16 cellular contexts compared by ENCODE assay signal in the genomic region with DNA sequence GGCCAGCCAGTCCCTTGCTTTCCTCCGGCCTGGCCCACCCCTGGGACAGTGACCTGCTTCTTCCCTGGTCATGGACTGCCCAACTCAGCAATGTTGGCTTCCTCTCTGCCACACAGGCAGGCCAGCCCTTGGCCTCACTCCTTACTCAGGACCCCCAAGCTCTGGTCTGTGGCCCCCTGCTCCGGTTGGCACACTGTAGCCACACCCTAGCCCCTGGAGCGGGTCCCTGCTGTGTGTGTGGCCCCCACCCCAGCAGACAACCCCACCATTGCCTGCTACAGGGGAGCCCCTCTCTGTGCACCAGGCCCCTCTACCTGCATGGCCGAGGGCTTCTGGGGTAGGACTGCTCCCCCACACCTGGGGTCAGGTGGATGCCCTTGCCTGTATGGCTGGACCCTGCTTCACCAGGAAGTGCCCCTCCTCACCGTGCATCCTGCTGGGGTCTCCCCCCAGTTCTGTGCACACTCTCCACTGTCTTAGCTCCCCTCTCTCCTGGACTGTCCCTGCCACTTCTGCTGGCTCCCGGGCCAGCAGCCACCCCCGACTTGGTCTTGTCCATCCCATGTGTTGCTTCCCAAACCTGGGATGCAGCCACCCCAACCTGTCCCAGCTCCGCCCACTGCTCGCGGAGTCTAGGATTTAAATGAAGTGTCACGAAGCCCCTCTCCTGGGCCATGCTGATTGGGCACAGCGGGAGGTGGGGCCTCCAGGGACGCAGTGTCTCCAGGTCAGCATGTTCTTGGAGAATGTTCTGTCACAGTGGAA. TPM values are rescaled to one million over a fixed set of nuclear protein-coding genes. Genes with fewer than 3 reads are reported as not detected.
A peak's percentile ranks its signal among the peaks of the same experiment; 100 is the strongest.
DNase-seq lines count a peak whose midpoint lies in the region; TF ChIP-seq lines count a peak whose summit lies in the region.
"Had no signal": no experiment of that assay in that cellular context is flagged by ENCODE, and none has a peak within 500 bp of the region (broad histone marks: within the 10 kb centered on the region; RNA-seq: fewer than 3 reads in every experiment).

No MANE protein-coding gene starts in this region.

- no peaks in the 10 kb centered on the region for H3K27me3 ChIP-seq in Karpas-422 (ENCODE audit: low read length)
- H3K27me3 ChIP-seq in neural progenitor cell = no peaks in the 10 kb centered on the region
- no peaks in the 10 kb centered on the region for H3K27me3 ChIP-seq in hepatocyte

- H3K27me3 Mint-ChIP-seq in activated CD4-positive, alpha-beta T cell treated with anti-CD3 and anti-CD28 coated beads, Interleukin-2, amount 10 ng/mL, durations not matched to agents 7 days and 5 days = no peaks in the 10 kb centered on the region
- H3K27me3 Mint-ChIP-seq in endothelial cell (ENCODE audit: unreplicated experiment) = peaks cover 8% of the 10 kb centered on the region
- H3K27me3 Mint-ChIP-seq in neural progenitor cell (ENCODE audit: insufficient read depth, low read depth) = peaks cover 6% of the 10 kb centered on the region

- H3K4me1 ChIP-seq in Karpas-422 (ENCODE audit: low read length) (peaks cover 34% of the 10 kb centered on the region), neural progenitor cell (no peaks in the 10 kb centered on the region), hepatocyte (ENCODE audit: insufficient read depth) (no peaks in the 10 kb centered on the region)

- WGBS in hepatocyte (ENCODE audit: low lambda C conversion rate, missing lambda C conversion rate) = 94% methylated on average over 13 of the region's 13 CpGs

- H3K36me3 Mint-ChIP-seq in activated CD4-positive, alpha-beta T cell treated with anti-CD3 and anti-CD28 coated beads, Interleukin-2, amount 10 ng/mL, durations not matched to agents 7 days and 5 days (ENCODE audit: low read depth) = no peaks in the 10 kb centered on the region
- H3K36me3 Mint-ChIP-seq in endothelial cell (ENCODE audit: low read depth, unreplicated experiment) (peaks cover 9% of the 10 kb centered on the region), neural progenitor cell (peaks cover 11% of the 10 kb centered on the region)
- H3K36me3 Mint-ChIP-seq: CD14-positive monocyte had no signal

- H3K79me2 ChIP-seq in Karpas-422 (ENCODE audit: low read length) = no peaks in the 10 kb centered on the region
- H3K79me2 ChIP-seq in neural progenitor cell (ENCODE audit: low read depth) = no peaks in the 10 kb centered on the region
- H3K79me2 ChIP-seq in hepatocyte = no peaks in the 10 kb centered on the region

- no peak overlapping the region for H3K4me2 ChIP-seq in Karpas-422 (ENCODE audit: low read depth, low read length, poor library complexity, severe bottlenecking)
- H3K4me2 ChIP-seq in neural progenitor cell = no peak overlapping the region
- H3K4me2 ChIP-seq in hepatocyte = no peak overlapping the region

- no peak overlapping the region for H3K4me3 Mint-ChIP-seq in activated CD4-positive, alpha-beta T cell treated with anti-CD3 and anti-CD28 coated beads, Interleukin-2, amount 10 ng/mL, durations not matched to agents 7 days and 5 days
- H3K4me3 Mint-ChIP-seq in endothelial cell (ENCODE audit: unreplicated experiment) = no peak overlapping the region
- peak overlapping the region; percentile 61 for H3K4me3 Mint-ChIP-seq in neural progenitor cell
- H3K4me3 Mint-ChIP-seq: CD14-positive monocyte; CD8-positive, alpha-beta T cell had no signal

- H3K27ac Mint-ChIP-seq in activated CD4-positive, alpha-beta T cell treated with anti-CD3 and anti-CD28 coated beads, Interleukin-2, amount 10 ng/mL, durations not matched to agents 7 days and 5 days = peak overlapping the region; percentile 36
- H3K27ac Mint-ChIP-seq in endothelial cell (ENCODE audit: unreplicated experiment) = peak overlapping the region; percentile 75
- H3K27ac Mint-ChIP-seq in neural progenitor cell = no peak overlapping the region
- H3K27ac Mint-ChIP-seq: CD14-positive monocyte; CD8-positive, alpha-beta T cell had no signal

- no peak for TF ChIP-seq CTCF in endothelial cell (IDR thresholded peaks at IDR 0.05; ENCODE audit: unreplicated experiment)
- TF ChIP-seq CTCF in neural progenitor cell (IDR thresholded peaks at IDR 0.05) = no peak
- TF ChIP-seq CTCF in hepatocyte (IDR thresholded peaks at IDR 0.05; ENCODE audit: poor library complexity) = no peak
- no peak for TF ChIP-seq CTCF in GM10266 (IDR thresholded peaks at IDR 0.05; ENCODE audit: control insufficient read depth, insufficient read depth, low read depth, missing control alignments)

- POLR2A ChIA-PET in activated CD4-positive, alpha-beta T cell treated with anti-CD3 and anti-CD28 coated beads, Interleukin-2, amount 10 ng/mL, durations not matched to agents 7 days and 5 days (lab: Charles Lee) = no interaction called here

- H3K9me3 Mint-ChIP-seq in activated CD4-positive, alpha-beta T cell treated with anti-CD3 and anti-CD28 coated beads, Interleukin-2, amount 10 ng/mL, durations not matched to agents 7 days and 5 days = no peaks in the 10 kb centered on the region
- H3K9me3 Mint-ChIP-seq in endothelial cell (ENCODE audit: unreplicated experiment) (no peaks in the 10 kb centered on the region), neural progenitor cell (peaks cover 2% of the 10 kb centered on the region)
- H3K9me3 Mint-ChIP-seq: CD8-positive, alpha-beta T cell had no signal

- H4K20me1 ChIP-seq in Karpas-422 (ENCODE audit: insufficient read depth, low read depth, low read length) (0 out of 2 replicates have a peak, but pooled peaks cover 5% of the 10 kb centered on the region), neural progenitor cell (ENCODE audit: low read depth) (peaks cover 5% of the 10 kb centered on the region), hepatocyte (ENCODE audit: insufficient read depth, poor library complexity, severe bottlenecking) (no peaks in the 10 kb centered on the region)

- H3K9ac ChIP-seq in Karpas-422 (ENCODE audit: low read length) = peak overlapping the region; percentile 27; the same call in 1 of the 2 replicates
- no peak overlapping the region for H3K9ac ChIP-seq in neural progenitor cell
- H3K9ac ChIP-seq: GM23248 had no signal

- no peaks in the 10 kb centered on the region for H3F3A ChIP-seq in neural progenitor cell (ENCODE audit: low read depth)

- DNase-seq in activated CD4-positive, alpha-beta T cell treated with anti-CD3 and anti-CD28 coated beads, Interleukin-2, amount 10 ng/mL, durations not matched to agents 7 days and 5 days = no peak
- DNase-seq in activated CD4-positive, alpha-beta T cell treated with anti-CD3 and anti-CD28 coated beads, Interleukin-2, amount 50 U/mL, for 1 hour = no peak
- DNase-seq in Karpas-422 = no peak
- no peak for DNase-seq in endothelial cell (ENCODE audit: low spot score)
- no peak for DNase-seq in neural progenitor cell (ENCODE audit: low spot score)
- no peak for DNase-seq in hepatocyte (ENCODE audit: low spot score)
- DNase-seq in NCI-H748 (lab: John Stamatoyannopoulos, UW; ENCODE audit: unreplicated experiment) = no peak
- DNase-seq in GM10266 (ENCODE audit: extremely low spot score) = no peak
- DNase-seq: CD8-positive, alpha-beta T cell; COR-L47; DMS53; GF-D8; GM23248 had no signal

- no peaks in the 10 kb centered on the region for H3K9me2 ChIP-seq in Karpas-422 (replicated peaks; ENCODE audit: insufficient read depth, low read length)
- H3K9me2 ChIP-seq in hepatocyte (replicated peaks; ENCODE audit: insufficient read depth) = no peaks in the 10 kb centered on the region

- H3K27ac ChIP-seq in Karpas-422 (ENCODE audit: low read length) (peak overlapping the region; percentile 40; the same call in 1 of the 2 replicates), neural progenitor cell (no peak overlapping the region), hepatocyte (no peak overlapping the region)
- H3K27ac ChIP-seq: 22Rv1, GM23248, HL-60 had no signal

- H2AFZ ChIP-seq in Karpas-422 (ENCODE audit: low read length) = no peak overlapping the region
- no peak overlapping the region for H2AFZ ChIP-seq in neural progenitor cell (replicated peaks)
- H2AFZ ChIP-seq in hepatocyte = no peak overlapping the region
- H2AFZ ChIP-seq: GM23248 had no signal

- H3K4me3 ChIP-seq in Karpas-422 (ENCODE audit: low read length) (no peak overlapping the region), neural progenitor cell (no peak overlapping the region), hepatocyte (no peak overlapping the region)
- H3K4me3 ChIP-seq: GM23248 had no signal

- H3K36me3 ChIP-seq in Karpas-422 (ENCODE audit: insufficient read depth, low read length) (no peaks in the 10 kb centered on the region), neural progenitor cell (no peaks in the 10 kb centered on the region), hepatocyte (replicated peaks; ENCODE audit: insufficient read depth, low read depth) (no peaks in the 10 kb centered on the region)

- CTCF ChIA-PET in activated CD4-positive, alpha-beta T cell treated with anti-CD3 and anti-CD28 coated beads, Interleukin-2, amount 10 ng/mL, durations not matched to agents 7 days and 5 days (lab: Charles Lee) = no interaction called here

- H3K4me1 Mint-ChIP-seq in activated CD4-positive, alpha-beta T cell treated with anti-CD3 and anti-CD28 coated beads, Interleukin-2, amount 10 ng/mL, durations not matched to agents 7 days and 5 days = no peaks in the 10 kb centered on the region
- H3K4me1 Mint-ChIP-seq in endothelial cell (ENCODE audit: unreplicated experiment) (no peaks in the 10 kb centered on the region), neural progenitor cell (peaks cover 2% of the 10 kb centered on the region)
- H3K4me1 Mint-ChIP-seq: CD14-positive monocyte had no signal

- H3K9me3 ChIP-seq in Karpas-422 (ENCODE audit: low read length) (no peaks in the 10 kb centered on the region), neural progenitor cell (ENCODE audit: low read depth) (no peaks in the 10 kb centered on the region), hepatocyte (ENCODE audit: low read depth) (no peaks in the 10 kb centered on the region)

RNA-seq across cellular contexts. Expression of a gene that starts 48.3 kb away (rescaled TPM):
- total RNA-seq in activated CD4-positive, alpha-beta T cell treated with anti-CD3 and anti-CD28 coated beads, Interleukin-2, amount 10 ng/mL, durations not matched to agents 7 days and 5 days = 1 to 10 TPM; 3.8 to 3.9 TPM
- 7.5 and 15.8 TPM in 2 replicates for total RNA-seq in Karpas-422 (2014; rRNA removed; shearing (Covaris generic); ENCODE audit: low replicate concordance)
- total RNA-seq in endothelial cell (ENCODE audit: unreplicated experiment) (31.8 TPM), neural progenitor cell (ENCODE audit: low replicate concordance) (34.7 and 89.1 TPM in 2 replicates), hepatocyte (30.1 and 35.1 TPM in 2 replicates)
- polyA plus RNA-seq in hepatocyte = 19.7 and 21.3 TPM in 2 replicates
- polyA plus RNA-seq: CD14-positive monocyte had no signal
